In genomic region chr4:2865381-2865780, GRCh38 we compare ENCODE assay signal across 1 cellular context.
TF ChIP-seq lines count a peak whose summit lies in the region.

No MANE protein-coding gene starts in this region.

TF ChIP-seq in HEK293, 187 proteins besides CTCF, POLR2A, EP300 and RAD21 (continued from another document):
- TF ChIP-seq ZNF843 (tag by site-specific recombination; IDR thresholded peaks at IDR 0.05) (peak; percentile 70), PRDM6 (tag by site-specific recombination; IDR thresholded peaks at IDR 0.05) (peak; percentile 94)
TF ChIP-seq in HEK293: peak in this region for 6.
